ENCODE assay signal across 1 cellular context in genomic region chr1:116909511-116910378, GRCh38.
TF ChIP-seq lines count a peak whose summit lies in the region.

Gene PTGFRN, plus strand, starts transcription at chr1:116909916. Its CDS starts 288 bp downstream, at chr1:116910204.

TF ChIP-seq in K562, 482 proteins besides CTCF, POLR2A, EP300 and RAD21 (continued from another document and continues in another):
- TF ChIP-seq KLF1 (tag; IDR thresholded peaks at IDR 0.05) (0 out of 2 replicates have a peak, but pooled peaks have one; percentile 8), PHF8 (IDR thresholded peaks at IDR 0.05; ENCODE audit: borderline replicate concordance, low read length) (peak; percentile 78; the same call in 1 of the 2 replicates), MLLT1 (IDR thresholded peaks at IDR 0.05) (peak in 1 of 2 experiments; percentile 77; a peak in 1 of 4 replicates), ELF4 (CRISPR knock-in tag; IDR thresholded peaks at IDR 0.05) (no peak), E4F1 (CRISPR knock-in tag; IDR thresholded peaks at IDR 0.05; ENCODE audit: borderline replicate concordance) (no peak), E2F5 (CRISPR knock-in tag; IDR thresholded peaks at IDR 0.05) (no peak), ZNF146 (CRISPR knock-in tag; IDR thresholded peaks at IDR 0.05; ENCODE audit: unreplicated experiment) (no peak), CBX3 (IDR thresholded peaks at IDR 0.05; ENCODE audit: borderline replicate concordance in 1 of 2, low read length in 2 of 2) (no peak), IFI16 (CRISPR knock-in tag; IDR thresholded peaks at IDR 0.05) (no peak), NEUROD1 (IDR thresholded peaks at IDR 0.05; ENCODE audit: borderline replicate concordance, low read depth, low read length, partially characterized antibody) (no peak), ZNF239 (CRISPR knock-in tag; IDR thresholded peaks at IDR 0.05) (no peak), TRIM25 (IDR thresholded peaks at IDR 0.05; ENCODE audit: borderline replicate concordance) (no peak), ILK (tag; IDR thresholded peaks at IDR 0.05; ENCODE audit: borderline replicate concordance, low read depth) (no peak), HES1 (IDR thresholded peaks at IDR 0.05; ENCODE audit: low read depth) (no peak), RCOR1 (IDR thresholded peaks at IDR 0.05; ENCODE audit: borderline replicate concordance in 1 of 2, low read depth in 2 of 2, low read length in 2 of 2) (no peak), NR4A1 (CRISPR knock-in tag; IDR thresholded peaks at IDR 0.05) (no peak), NR4A1 (tag; IDR thresholded peaks at IDR 0.05) (0 out of 2 replicates have a peak, but pooled peaks have one; percentile 4), ZNF175 (CRISPR knock-in tag; IDR thresholded peaks at IDR 0.05; ENCODE audit: low read depth) (no peak), DDX20 (tag; IDR thresholded peaks at IDR 0.05; ENCODE audit: low read depth) (no peak), GABPA (tag; conservative IDR thresholded peaks at IDR 0.05; ENCODE audit: low read depth) (no peak), C11orf30 (IDR thresholded peaks at IDR 0.05; ENCODE audit: low read depth) (no peak), NFRKB (IDR thresholded peaks at IDR 0.05; ENCODE audit: low read depth) (no peak), FOXK2 (conservative IDR thresholded peaks at IDR 0.05 in 1 of 2, IDR thresholded peaks at IDR 0.05 in 1 of 2; ENCODE audit: low read depth in 2 of 2) (no peak), ZNF408 (CRISPR knock-in tag; IDR thresholded peaks at IDR 0.05; ENCODE audit: low read depth) (no peak), JUN (IDR thresholded peaks at IDR 0.05; ENCODE audit: borderline replicate concordance, low read depth, low read length) (no peak; the same call in 1 of the 2 replicates), JUN (CRISPR knock-in tag; IDR thresholded peaks at IDR 0.05; ENCODE audit: borderline replicate concordance) (peak; percentile 54; the same call in 1 of the 2 replicates), RFX1 (IDR thresholded peaks at IDR 0.05) (no peak), ZNF436 (CRISPR knock-in tag; IDR thresholded peaks at IDR 0.05) (no peak), ZNF124 (CRISPR knock-in tag; IDR thresholded peaks at IDR 0.05) (no peak), ZNF583 (CRISPR knock-in tag; IDR thresholded peaks at IDR 0.05) (no peak; the same call in 1 of the 2 replicates), HDAC6 (IDR thresholded peaks at IDR 0.05; ENCODE audit: low read depth, low read length) (no peak), ZNF655 (CRISPR knock-in tag; IDR thresholded peaks at IDR 0.05) (no peak), ZBTB9 (CRISPR knock-in tag; IDR thresholded peaks at IDR 0.05) (no peak), FUS (optimal IDR thresholded peaks at IDR 0.05; ENCODE audit: low read depth, low read length) (peak; percentile 61), CHD1 (IDR thresholded peaks at IDR 0.05; ENCODE audit: low read length) (peak; percentile 79), TFAM (CRISPR knock-in tag; conservative IDR thresholded peaks at IDR 0.05) (no peak), ZNF740 (CRISPR knock-in tag; IDR thresholded peaks at IDR 0.05) (no peak), ZNF740 (tag; IDR thresholded peaks at IDR 0.05) (no peak), ZNF766 (CRISPR knock-in tag; conservative IDR thresholded peaks at IDR 0.05) (no peak), BCL6 (CRISPR knock-in tag; IDR thresholded peaks at IDR 0.05) (no peak), EGR1 (conservative IDR thresholded peaks at IDR 0.05) (0 out of 2 replicates have a peak, but pooled peaks have one; percentile 5), OTX1 (CRISPR knock-in tag; IDR thresholded peaks at IDR 0.05) (no peak), HMGXB4 (CRISPR knock-in tag; IDR thresholded peaks at IDR 0.05) (no peak), SOX6 (IDR thresholded peaks at IDR 0.05) (peak; percentile 22; the same call in 1 of the 2 replicates), NFIC (IDR thresholded peaks at IDR 0.05) (peak; percentile 79), BRD9 (IDR thresholded peaks at IDR 0.05; ENCODE audit: low read depth, partially characterized antibody) (no peak), HDAC2 (IDR thresholded peaks at IDR 0.05) (no peak), KLF16 (IDR thresholded peaks at IDR 0.05) (no peak), ZNF449 (CRISPR knock-in tag; IDR thresholded peaks at IDR 0.05) (no peak), PPARD (CRISPR knock-in tag; IDR thresholded peaks at IDR 0.05) (no peak), SAP30 (IDR thresholded peaks at IDR 0.05; ENCODE audit: borderline replicate concordance, insufficient read depth, low read depth, low read length, poor library complexity, severe bottlenecking) (peak; percentile 39), TGIF2 (CRISPR knock-in tag; IDR thresholded peaks at IDR 0.05) (no peak), GTF2E2 (tag; IDR thresholded peaks at IDR 0.05) (no peak; the same call in 1 of the 2 replicates), CTCFL (IDR thresholded peaks at IDR 0.05; ENCODE audit: borderline replicate concordance, insufficient read depth, low read depth, low read length, poor library complexity, severe bottlenecking) (no peak)
